ENCODE assay signal across 1 cellular context in the genomic region with DNA sequence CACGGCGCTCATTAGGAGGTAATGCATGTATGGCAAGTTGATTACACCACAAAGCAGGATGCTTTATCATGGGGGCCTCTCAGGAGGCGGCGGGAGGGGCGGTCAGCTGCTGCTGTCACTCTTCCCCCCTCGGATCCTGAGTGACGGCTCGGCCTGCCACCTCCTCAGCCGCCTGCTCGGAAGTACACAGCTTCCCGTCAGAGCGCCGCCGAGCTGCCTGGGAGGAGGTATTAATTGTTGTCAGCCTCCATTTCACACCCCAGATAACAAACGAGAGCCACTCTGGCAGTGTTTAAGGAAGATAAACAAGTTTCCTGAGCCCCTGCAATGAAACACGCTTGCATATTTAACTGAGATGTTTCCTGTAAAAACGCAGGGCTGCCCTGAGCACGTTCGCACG.
TF ChIP-seq lines count a peak whose summit lies in the region.

No MANE protein-coding gene starts in this region.

TF ChIP-seq in K562, 482 proteins besides CTCF, POLR2A, EP300 and RAD21:
- TF ChIP-seq MGA (IDR thresholded peaks at IDR 0.05) (peak; percentile 45; the same call in 1 of the 2 replicates), VEZF1 (CRISPR knock-in tag; IDR thresholded peaks at IDR 0.05) (peak; percentile 27; the same call in 1 of the 2 replicates), TCF3 (CRISPR knock-in tag; IDR thresholded peaks at IDR 0.05) (peak; percentile 35; the same call in 1 of the 2 replicates), PKNOX1 (IDR thresholded peaks at IDR 0.05) (peak; percentile 95), FOXK2 (conservative IDR thresholded peaks at IDR 0.05 in 1 of 2, IDR thresholded peaks at IDR 0.05 in 1 of 2; ENCODE audit: low read depth in 2 of 2) (no peak), L3MBTL2 (IDR thresholded peaks at IDR 0.05) (peak; percentile 74), SAFB2 (IDR thresholded peaks at IDR 0.05; ENCODE audit: borderline replicate concordance, low read depth, low read length, severe bottlenecking) (no peak), NFATC3 (IDR thresholded peaks at IDR 0.05) (no peak), MEIS2 (IDR thresholded peaks at IDR 0.05; ENCODE audit: partially characterized antibody) (peak; percentile 38)
- TF ChIP-seq, protein P1, sequence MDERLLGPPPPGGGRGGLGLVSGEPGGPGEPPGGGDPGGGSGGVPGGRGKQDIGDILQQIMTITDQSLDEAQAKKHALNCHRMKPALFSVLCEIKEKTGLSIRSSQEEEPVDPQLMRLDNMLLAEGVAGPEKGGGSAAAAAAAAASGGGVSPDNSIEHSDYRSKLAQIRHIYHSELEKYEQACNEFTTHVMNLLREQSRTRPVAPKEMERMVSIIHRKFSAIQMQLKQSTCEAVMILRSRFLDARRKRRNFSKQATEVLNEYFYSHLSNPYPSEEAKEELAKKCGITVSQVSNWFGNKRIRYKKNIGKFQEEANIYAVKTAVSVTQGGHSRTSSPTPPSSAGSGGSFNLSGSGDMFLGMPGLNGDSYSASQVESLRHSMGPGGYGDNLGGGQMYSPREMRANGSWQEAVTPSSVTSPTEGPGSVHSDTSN (CRISPR knock-in tag; IDR thresholded peaks at IDR 0.05; ENCODE audit: low read depth), result no peak
- TF ChIP-seq, protein P1 (tag; conservative IDR thresholded peaks at IDR 0.05; ENCODE audit: low read depth), result peak; percentile 74
- TF ChIP-seq, protein P2, sequence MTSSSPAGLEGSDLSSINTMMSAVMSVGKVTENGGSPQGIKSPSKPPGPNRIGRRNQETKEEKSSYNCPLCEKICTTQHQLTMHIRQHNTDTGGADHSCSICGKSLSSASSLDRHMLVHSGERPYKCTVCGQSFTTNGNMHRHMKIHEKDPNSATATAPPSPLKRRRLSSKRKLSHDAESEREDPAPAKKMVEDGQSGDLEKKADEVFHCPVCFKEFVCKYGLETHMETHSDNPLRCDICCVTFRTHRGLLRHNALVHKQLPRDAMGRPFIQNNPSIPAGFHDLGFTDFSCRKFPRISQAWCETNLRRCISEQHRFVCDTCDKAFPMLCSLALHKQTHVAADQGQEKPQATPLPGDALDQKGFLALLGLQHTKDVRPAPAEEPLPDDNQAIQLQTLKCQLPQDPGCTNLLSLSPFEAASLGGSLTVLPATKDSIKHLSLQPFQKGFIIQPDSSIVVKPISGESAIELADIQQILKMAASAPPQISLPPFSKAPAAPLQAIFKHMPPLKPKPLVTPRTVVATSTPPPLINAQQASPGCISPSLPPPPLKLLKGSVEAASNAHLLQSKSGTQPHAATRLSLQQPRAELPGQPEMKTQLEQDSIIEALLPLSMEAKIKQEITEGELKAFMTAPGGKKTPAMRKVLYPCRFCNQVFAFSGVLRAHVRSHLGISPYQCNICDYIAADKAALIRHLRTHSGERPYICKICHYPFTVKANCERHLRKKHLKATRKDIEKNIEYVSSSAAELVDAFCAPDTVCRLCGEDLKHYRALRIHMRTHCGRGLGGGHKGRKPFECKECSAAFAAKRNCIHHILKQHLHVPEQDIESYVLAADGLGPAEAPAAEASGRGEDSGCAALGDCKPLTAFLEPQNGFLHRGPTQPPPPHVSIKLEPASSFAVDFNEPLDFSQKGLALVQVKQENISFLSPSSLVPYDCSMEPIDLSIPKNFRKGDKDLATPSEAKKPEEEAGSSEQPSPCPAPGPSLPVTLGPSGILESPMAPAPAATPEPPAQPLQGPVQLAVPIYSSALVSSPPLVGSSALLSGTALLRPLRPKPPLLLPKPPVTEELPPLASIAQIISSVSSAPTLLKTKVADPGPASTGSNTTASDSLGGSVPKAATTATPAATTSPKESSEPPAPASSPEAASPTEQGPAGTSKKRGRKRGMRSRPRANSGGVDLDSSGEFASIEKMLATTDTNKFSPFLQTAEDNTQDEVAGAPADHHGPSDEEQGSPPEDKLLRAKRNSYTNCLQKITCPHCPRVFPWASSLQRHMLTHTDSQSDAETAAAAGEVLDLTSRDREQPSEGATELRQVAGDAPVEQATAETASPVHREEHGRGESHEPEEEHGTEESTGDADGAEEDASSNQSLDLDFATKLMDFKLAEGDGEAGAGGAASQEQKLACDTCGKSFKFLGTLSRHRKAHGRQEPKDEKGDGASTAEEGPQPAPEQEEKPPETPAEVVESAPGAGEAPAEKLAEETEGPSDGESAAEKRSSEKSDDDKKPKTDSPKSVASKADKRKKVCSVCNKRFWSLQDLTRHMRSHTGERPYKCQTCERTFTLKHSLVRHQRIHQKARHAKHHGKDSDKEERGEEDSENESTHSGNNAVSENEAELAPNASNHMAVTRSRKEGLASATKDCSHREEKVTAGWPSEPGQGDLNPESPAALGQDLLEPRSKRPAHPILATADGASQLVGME (CRISPR knock-in tag; IDR thresholded peaks at IDR 0.05), result no peak
